Comparison of ENCODE assay signal across 1 cellular context in the genomic region with DNA sequence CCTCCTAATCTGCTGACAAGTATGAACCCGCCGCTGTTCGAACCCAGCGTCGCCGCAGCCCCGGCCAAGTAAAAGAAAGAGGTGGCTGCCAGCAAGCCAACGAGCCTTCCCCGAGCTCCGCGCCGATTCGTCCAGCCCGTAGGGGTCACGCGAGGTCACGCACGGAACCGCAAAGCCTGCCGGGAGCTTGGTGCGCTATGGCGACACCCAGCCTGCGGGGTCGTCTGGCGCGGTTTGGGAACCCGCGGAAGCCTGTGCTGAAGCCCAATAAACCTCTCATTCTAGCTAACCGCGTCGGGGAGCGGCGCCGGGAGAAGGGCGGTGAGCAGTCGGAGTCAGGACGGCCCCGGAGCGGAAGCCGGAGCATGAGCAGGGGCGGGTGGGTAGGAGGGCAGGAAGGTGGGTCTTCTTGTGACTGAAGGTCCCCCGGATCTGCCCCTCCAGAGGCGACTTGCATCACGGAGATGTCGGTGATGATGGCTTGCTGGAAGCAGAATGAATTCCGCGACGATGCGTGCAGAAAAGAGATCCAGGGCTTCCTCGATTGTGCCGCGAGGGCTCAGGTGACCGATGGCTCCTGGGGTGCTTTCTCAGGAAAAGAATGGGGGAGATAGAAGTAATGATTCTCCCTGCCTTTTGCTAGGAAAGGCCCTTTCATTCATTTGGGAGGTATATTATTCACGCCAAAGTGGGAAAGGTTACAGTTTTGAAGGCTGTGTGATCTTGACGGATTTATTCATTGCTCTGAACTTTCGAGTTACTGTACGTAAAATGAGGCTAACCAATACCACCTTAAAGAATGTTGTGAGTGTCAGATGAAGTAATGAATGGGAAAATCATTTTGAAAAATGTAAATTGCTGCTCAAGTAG.
TF ChIP-seq lines count a peak whose summit lies in the region.

A gene (plus strand): TSS at position 170 of the 870 bp plus-strand sequence. CDS start 28 bp downstream, at position 198.

TF ChIP-seq in K562, 482 proteins besides CTCF, POLR2A, EP300 and RAD21 (continued from another document and continues in another):
- TF ChIP-seq U2AF2 (optimal IDR thresholded peaks at IDR 0.05; ENCODE audit: low read depth, low read length), result no peak
- TF ChIP-seq, protein P1, sequence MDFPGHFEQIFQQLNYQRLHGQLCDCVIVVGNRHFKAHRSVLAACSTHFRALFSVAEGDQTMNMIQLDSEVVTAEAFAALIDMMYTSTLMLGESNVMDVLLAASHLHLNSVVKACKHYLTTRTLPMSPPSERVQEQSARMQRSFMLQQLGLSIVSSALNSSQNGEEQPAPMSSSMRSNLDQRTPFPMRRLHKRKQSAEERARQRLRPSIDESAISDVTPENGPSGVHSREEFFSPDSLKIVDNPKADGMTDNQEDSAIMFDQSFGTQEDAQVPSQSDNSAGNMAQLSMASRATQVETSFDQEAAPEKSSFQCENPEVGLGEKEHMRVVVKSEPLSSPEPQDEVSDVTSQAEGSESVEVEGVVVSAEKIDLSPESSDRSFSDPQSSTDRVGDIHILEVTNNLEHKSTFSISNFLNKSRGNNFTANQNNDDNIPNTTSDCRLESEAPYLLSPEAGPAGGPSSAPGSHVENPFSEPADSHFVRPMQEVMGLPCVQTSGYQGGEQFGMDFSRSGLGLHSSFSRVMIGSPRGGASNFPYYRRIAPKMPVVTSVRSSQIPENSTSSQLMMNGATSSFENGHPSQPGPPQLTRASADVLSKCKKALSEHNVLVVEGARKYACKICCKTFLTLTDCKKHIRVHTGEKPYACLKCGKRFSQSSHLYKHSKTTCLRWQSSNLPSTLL (IDR thresholded peaks at IDR 0.05), result no peak
- no peak for TF ChIP-seq ZNF785 (CRISPR knock-in tag; IDR thresholded peaks at IDR 0.05)
- no peak for TF ChIP-seq STAG1 (CRISPR knock-in tag; IDR thresholded peaks at IDR 0.05; ENCODE audit: borderline replicate concordance)
- peak; percentile 88 for TF ChIP-seq ZNF143 (CRISPR knock-in tag; IDR thresholded peaks at IDR 0.05)
- peak; percentile 98 for TF ChIP-seq NR2C2 (CRISPR knock-in tag; IDR thresholded peaks at IDR 0.05)
- peak; percentile 99 for TF ChIP-seq NR2C2 (tag; IDR thresholded peaks at IDR 0.05)
- 0 out of 2 replicates have a peak, but pooled peaks have one; percentile 28 for TF ChIP-seq NFE2 (IDR thresholded peaks at IDR 0.05; ENCODE audit: low read depth)
- TF ChIP-seq HSF4 (CRISPR knock-in tag; IDR thresholded peaks at IDR 0.05; ENCODE audit: borderline replicate concordance), result peak; percentile 15; the same call in 1 of the 2 replicates
- TF ChIP-seq FOXK2 (conservative IDR thresholded peaks at IDR 0.05 in 1 of 2, IDR thresholded peaks at IDR 0.05 in 1 of 2; ENCODE audit: low read depth in 2 of 2), result peak in 1 of 2 experiments; percentile 42; a peak in 1 of 4 replicates
- TF ChIP-seq, protein P2, sequence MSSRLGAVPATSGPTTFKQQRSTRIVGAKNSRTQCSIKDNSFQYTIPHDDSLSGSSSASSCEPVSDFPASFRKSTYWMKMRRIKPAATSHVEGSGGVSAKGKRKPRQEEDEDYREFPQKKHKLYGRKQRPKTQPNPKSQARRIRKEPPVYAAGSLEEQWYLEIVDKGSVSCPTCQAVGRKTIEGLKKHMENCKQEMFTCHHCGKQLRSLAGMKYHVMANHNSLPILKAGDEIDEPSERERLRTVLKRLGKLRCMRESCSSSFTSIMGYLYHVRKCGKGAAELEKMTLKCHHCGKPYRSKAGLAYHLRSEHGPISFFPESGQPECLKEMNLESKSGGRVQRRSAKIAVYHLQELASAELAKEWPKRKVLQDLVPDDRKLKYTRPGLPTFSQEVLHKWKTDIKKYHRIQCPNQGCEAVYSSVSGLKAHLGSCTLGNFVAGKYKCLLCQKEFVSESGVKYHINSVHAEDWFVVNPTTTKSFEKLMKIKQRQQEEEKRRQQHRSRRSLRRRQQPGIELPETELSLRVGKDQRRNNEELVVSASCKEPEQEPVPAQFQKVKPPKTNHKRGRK (tag; IDR thresholded peaks at IDR 0.05), result no peak
- TF ChIP-seq ZNF696 (CRISPR knock-in tag; conservative IDR thresholded peaks at IDR 0.05), result no peak
- TF ChIP-seq, protein P3, sequence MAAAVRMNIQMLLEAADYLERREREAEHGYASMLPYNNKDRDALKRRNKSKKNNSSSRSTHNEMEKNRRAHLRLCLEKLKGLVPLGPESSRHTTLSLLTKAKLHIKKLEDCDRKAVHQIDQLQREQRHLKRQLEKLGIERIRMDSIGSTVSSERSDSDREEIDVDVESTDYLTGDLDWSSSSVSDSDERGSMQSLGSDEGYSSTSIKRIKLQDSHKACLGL (CRISPR knock-in tag; IDR thresholded peaks at IDR 0.05; ENCODE audit: borderline replicate concordance, poor library complexity, severe bottlenecking), result no peak
- TF ChIP-seq, protein P4, sequence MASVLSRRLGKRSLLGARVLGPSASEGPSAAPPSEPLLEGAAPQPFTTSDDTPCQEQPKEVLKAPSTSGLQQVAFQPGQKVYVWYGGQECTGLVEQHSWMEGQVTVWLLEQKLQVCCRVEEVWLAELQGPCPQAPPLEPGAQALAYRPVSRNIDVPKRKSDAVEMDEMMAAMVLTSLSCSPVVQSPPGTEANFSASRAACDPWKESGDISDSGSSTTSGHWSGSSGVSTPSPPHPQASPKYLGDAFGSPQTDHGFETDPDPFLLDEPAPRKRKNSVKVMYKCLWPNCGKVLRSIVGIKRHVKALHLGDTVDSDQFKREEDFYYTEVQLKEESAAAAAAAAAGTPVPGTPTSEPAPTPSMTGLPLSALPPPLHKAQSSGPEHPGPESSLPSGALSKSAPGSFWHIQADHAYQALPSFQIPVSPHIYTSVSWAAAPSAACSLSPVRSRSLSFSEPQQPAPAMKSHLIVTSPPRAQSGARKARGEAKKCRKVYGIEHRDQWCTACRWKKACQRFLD (CRISPR knock-in tag; IDR thresholded peaks at IDR 0.05), result peak; percentile 69; the same call in 1 of the 2 replicates
- TF ChIP-seq, protein P5, sequence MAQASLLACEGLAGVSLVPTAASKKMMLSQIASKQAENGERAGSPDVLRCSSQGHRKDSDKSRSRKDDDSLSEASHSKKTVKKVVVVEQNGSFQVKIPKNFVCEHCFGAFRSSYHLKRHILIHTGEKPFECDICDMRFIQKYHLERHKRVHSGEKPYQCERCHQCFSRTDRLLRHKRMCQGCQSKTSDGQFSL (CRISPR knock-in tag; IDR thresholded peaks at IDR 0.05), result no peak
- TF ChIP-seq, protein P5 (tag; IDR thresholded peaks at IDR 0.05), result no peak
- no peak for TF ChIP-seq ZNF384 (IDR thresholded peaks at IDR 0.05; ENCODE audit: low read depth, low read length)
- TF ChIP-seq, protein P6, sequence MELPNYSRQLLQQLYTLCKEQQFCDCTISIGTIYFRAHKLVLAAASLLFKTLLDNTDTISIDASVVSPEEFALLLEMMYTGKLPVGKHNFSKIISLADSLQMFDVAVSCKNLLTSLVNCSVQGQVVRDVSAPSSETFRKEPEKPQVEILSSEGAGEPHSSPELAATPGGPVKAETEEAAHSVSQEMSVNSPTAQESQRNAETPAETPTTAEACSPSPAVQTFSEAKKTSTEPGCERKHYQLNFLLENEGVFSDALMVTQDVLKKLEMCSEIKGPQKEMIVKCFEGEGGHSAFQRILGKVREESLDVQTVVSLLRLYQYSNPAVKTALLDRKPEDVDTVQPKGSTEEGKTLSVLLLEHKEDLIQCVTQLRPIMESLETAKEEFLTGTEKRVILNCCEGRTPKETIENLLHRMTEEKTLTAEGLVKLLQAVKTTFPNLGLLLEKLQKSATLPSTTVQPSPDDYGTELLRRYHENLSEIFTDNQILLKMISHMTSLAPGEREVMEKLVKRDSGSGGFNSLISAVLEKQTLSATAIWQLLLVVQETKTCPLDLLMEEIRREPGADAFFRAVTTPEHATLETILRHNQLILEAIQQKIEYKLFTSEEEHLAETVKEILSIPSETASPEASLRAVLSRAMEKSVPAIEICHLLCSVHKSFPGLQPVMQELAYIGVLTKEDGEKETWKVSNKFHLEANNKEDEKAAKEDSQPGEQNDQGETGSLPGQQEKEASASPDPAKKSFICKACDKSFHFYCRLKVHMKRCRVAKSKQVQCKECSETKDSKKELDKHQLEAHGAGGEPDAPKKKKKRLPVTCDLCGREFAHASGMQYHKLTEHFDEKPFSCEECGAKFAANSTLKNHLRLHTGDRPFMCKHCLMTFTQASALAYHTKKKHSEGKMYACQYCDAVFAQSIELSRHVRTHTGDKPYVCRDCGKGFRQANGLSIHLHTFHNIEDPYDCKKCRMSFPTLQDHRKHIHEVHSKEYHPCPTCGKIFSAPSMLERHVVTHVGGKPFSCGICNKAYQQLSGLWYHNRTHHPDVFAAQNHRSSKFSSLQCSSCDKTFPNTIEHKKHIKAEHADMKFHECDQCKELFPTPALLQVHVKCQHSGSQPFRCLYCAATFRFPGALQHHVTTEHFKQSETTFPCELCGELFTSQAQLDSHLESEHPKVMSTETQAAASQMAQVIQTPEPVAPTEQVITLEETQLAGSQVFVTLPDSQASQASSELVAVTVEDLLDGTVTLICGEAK (IDR thresholded peaks at IDR 0.05), result no peak; the same call in 1 of the 2 replicates
- TF ChIP-seq, protein P6 (CRISPR knock-in tag; IDR thresholded peaks at IDR 0.05), result no peak
- no peak for TF ChIP-seq RHOXF2B (CRISPR knock-in tag; conservative IDR thresholded peaks at IDR 0.05)
- TF ChIP-seq FOXJ2 (tag; IDR thresholded peaks at IDR 0.05), result 0 out of 2 replicates have a peak, but pooled peaks have one; percentile 19
- TF ChIP-seq CBFA2T3 (IDR thresholded peaks at IDR 0.05), result no peak
- TF ChIP-seq, protein P7, sequence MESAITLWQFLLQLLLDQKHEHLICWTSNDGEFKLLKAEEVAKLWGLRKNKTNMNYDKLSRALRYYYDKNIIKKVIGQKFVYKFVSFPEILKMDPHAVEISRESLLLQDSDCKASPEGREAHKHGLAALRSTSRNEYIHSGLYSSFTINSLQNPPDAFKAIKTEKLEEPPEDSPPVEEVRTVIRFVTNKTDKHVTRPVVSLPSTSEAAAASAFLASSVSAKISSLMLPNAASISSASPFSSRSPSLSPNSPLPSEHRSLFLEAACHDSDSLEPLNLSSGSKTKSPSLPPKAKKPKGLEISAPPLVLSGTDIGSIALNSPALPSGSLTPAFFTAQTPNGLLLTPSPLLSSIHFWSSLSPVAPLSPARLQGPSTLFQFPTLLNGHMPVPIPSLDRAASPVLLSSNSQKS (CRISPR knock-in tag; IDR thresholded peaks at IDR 0.05), result no peak
- TF ChIP-seq SRSF7 (optimal IDR thresholded peaks at IDR 0.05; ENCODE audit: low read depth, low read length), result no peak
- TF ChIP-seq ASH1L (IDR thresholded peaks at IDR 0.05; ENCODE audit: borderline replicate concordance, low read depth, partially characterized antibody), result no peak
- peak; percentile 92 for TF ChIP-seq EP400 (IDR thresholded peaks at IDR 0.05)
- TF ChIP-seq ZBTB17 (CRISPR knock-in tag; IDR thresholded peaks at IDR 0.05), result peak; percentile 69; the same call in 1 of the 2 replicates
- no peak for TF ChIP-seq KAT2B (IDR thresholded peaks at IDR 0.05; ENCODE audit: low read depth, low read length)
- no peak for TF ChIP-seq XRCC3 (IDR thresholded peaks at IDR 0.05)
- TF ChIP-seq SIN3A (IDR thresholded peaks at IDR 0.05; ENCODE audit: borderline replicate concordance in 2 of 2, control insufficient read depth in 1 of 2, low read depth in 2 of 2, low read length in 2 of 2), result peak in 1 of 2 experiments; percentile 90; a peak in 2 of 4 replicates
- no peak for TF ChIP-seq ZNF408 (CRISPR knock-in tag; IDR thresholded peaks at IDR 0.05; ENCODE audit: low read depth)
- TF ChIP-seq, protein P8, sequence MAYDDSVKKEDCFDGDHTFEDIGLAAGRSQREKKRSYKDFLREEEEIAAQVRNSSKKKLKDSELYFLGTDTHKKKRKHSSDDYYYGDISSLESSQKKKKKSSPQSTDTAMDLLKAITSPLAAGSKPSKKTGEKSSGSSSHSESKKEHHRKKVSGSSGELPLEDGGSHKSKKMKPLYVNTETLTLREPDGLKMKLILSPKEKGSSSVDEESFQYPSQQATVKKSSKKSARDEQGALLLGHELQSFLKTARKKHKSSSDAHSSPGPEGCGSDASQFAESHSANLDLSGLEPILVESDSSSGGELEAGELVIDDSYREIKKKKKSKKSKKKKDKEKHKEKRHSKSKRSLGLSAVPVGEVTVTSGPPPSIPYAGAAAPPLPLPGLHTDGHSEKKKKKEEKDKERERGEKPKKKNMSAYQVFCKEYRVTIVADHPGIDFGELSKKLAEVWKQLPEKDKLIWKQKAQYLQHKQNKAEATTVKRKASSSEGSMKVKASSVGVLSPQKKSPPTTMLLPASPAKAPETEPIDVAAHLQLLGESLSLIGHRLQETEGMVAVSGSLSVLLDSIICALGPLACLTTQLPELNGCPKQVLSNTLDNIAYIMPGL (CRISPR knock-in tag; IDR thresholded peaks at IDR 0.05), result no peak; the same call in 1 of the 2 replicates
- no peak for TF ChIP-seq KDM1A (IDR thresholded peaks at IDR 0.05)
